In genomic region chr7:50752422-50752821, GRCh38 we compare ENCODE assay signal across 8 cellular contexts.
"Had no signal": no experiment of that assay in that cellular context is flagged by ENCODE, and none has a peak within 500 bp of the region (broad histone marks: within the 10 kb centered on the region; RNA-seq: fewer than 3 reads in every experiment).

No MANE protein-coding gene starts in this region.

- H3K4me3 Mint-ChIP-seq: IgD-negative memory B cell had no signal

- H3K27ac ChIP-seq: GM23248, HL-60, KMS-11 had no signal

- H3K4me2 ChIP-seq: KMS-11 had no signal

- H2AFZ ChIP-seq: GM23248 had no signal

- H3K27ac Mint-ChIP-seq: IgD-negative memory B cell had no signal

- H3K36me3 Mint-ChIP-seq: IgD-negative memory B cell had no signal

- H3K9ac ChIP-seq: GM23248, KMS-11 had no signal

- H3K4me3 ChIP-seq: GM23248 had no signal

- H3K4me1 Mint-ChIP-seq: IgD-negative memory B cell had no signal

- ATAC-seq: HepG2 had no signal

- DNase-seq: GM23248, H7, HCEC 1CT, KBM-7 had no signal
